Comparison of ENCODE assay signal across 25 cellular contexts in genomic region chr5:112165399-112165798, GRCh38.
DNase-seq lines count a peak whose midpoint lies in the region; ATAC-seq, FAIRE-seq and TF ChIP-seq lines count a peak whose summit lies in the region.
"Had no signal": no experiment of that assay in that cellular context is flagged by ENCODE, and none has a peak within 500 bp of the region (broad histone marks: within the 10 kb centered on the region; RNA-seq: fewer than 3 reads in every experiment).

No MANE protein-coding gene starts in this region.

- POLR2A ChIA-PET in activated CD8-positive, alpha-beta T cell treated with anti-CD3 and anti-CD28 coated beads for 36 hours (lab: Charles Lee), result interaction anchor here (1.0 to 1.4 kb wide), 2 partner anchors 10 kb away, joined by 3 to 4 read pairs; no protein-coding TSS in a partner anchor
- POLR2A ChIA-PET in activated CD8-positive, alpha-beta T cell treated with anti-CD3 and anti-CD28 coated beads, Interleukin-2, amount 10 ng/mL, durations not matched to agents 7 days and 5 days (lab: Charles Lee), result interaction anchor here (0.6 kb wide), 1 partner anchor 21 kb away, joined by 3 read pairs; no protein-coding TSS in a partner anchor

- H3K9me3 ChIP-seq in HUES6 (ENCODE audit: control insufficient read depth, insufficient read depth, low read depth, low read length), result no peaks in the 10 kb centered on the region
- no peaks in the 10 kb centered on the region for H3K9me3 ChIP-seq in astrocyte (ENCODE audit: insufficient read depth, low read depth, low read length)
- H3K9me3 ChIP-seq in smooth muscle cell (replicated peaks; ENCODE audit: low read depth), result no peaks in the 10 kb centered on the region
- H3K9me3 ChIP-seq in testis, result no peaks in the 10 kb centered on the region
- H3K9me3 ChIP-seq: BLaER1 treated with 17β-estradiol and CSF1 and Interleukin-3, amounts not matched to agents 10 nM and 100 nM; mucosa of descending colon; psoas muscle; uterus had no signal

- H3K36me3 ChIP-seq in HUES6 (ENCODE audit: control insufficient read depth, insufficient read depth, low read length), result peaks cover 50% of the 10 kb centered on the region
- H3K36me3 ChIP-seq in astrocyte (ENCODE audit: insufficient read depth, low read length), result peaks cover 41% of the 10 kb centered on the region
- H3K36me3 ChIP-seq in smooth muscle cell (ENCODE audit: low read depth), result no peaks in the 10 kb centered on the region
- no peaks in the 10 kb centered on the region for H3K36me3 ChIP-seq in testis (ENCODE audit: low read depth, missing control alignments)
- H3K36me3 ChIP-seq: uterus had no signal

- H4K20me1 ChIP-seq in astrocyte (ENCODE audit: insufficient read depth, low read length) (peaks cover 28% of the 10 kb centered on the region), smooth muscle cell (ENCODE audit: low read depth) (peaks cover 24% of the 10 kb centered on the region)

- FAIRE-seq in astrocyte (lab: Jason Lieb, UNC), result no peak
- FAIRE-seq: GM19239 had no signal

- no peaks in the 10 kb centered on the region for H3K9me3 Mint-ChIP-seq in activated CD8-positive, alpha-beta T cell treated with anti-CD3 and anti-CD28 coated beads for 36 hours
- H3K9me3 Mint-ChIP-seq in activated CD8-positive, alpha-beta T cell treated with anti-CD3 and anti-CD28 coated beads, Interleukin-2, amount 10 ng/mL, durations not matched to agents 7 days and 5 days (ENCODE audit: insufficient read depth), result no peaks in the 10 kb centered on the region
- H3K9me3 Mint-ChIP-seq in astrocyte (ENCODE audit: unreplicated experiment), result no peaks in the 10 kb centered on the region
- H3K9me3 Mint-ChIP-seq: neural progenitor cell had no signal

- no peak for DNase-seq in activated CD8-positive, alpha-beta T cell treated with anti-CD3 and anti-CD28 coated beads for 36 hours
- no peak for DNase-seq in activated CD8-positive, alpha-beta T cell treated with anti-CD3 and anti-CD28 coated beads, Interleukin-2, amount 10 ng/mL, durations not matched to agents 7 days and 5 days
- DNase-seq in astrocyte (ENCODE audit: low read depth), result no peak
- DNase-seq in smooth muscle cell (lab: John Stamatoyannopoulos, UW; ENCODE audit: unreplicated experiment), result no peak
- DNase-seq in NK-92 (lab: John Stamatoyannopoulos, UW; ENCODE audit: unreplicated experiment), result no peak
- no peak for DNase-seq in stimulated activated CD4-positive, alpha-beta T cell treated with anti-CD3 and anti-CD28 coated beads, Interleukin-12 subunit alpha, Interleukin-12 subunit beta, amount 100 ng/mL, for 4 hours
- DNase-seq in testis, result no peak
- DNase-seq: ACHN; amniotic stem cell; caudate nucleus; foreskin fibroblast; left ventricle myocardium superior; mucosa of descending colon; NCI-H1105; NCI-H2081; NCI-H524 treated with DMSO at 0.1 percent for 48 hours; psoas muscle; stimulated activated CD4-positive, alpha-beta T cell treated with anti-CD3 and anti-CD28 coated beads, Interleukin-2, amount 100 ng/mL, for 48 hours; uterus had no signal

- TF ChIP-seq CTCF in activated CD8-positive, alpha-beta T cell treated with anti-CD3 and anti-CD28 coated beads for 36 hours (IDR thresholded peaks at IDR 0.05), result no peak
- TF ChIP-seq CTCF in astrocyte (IDR thresholded peaks at IDR 0.05; ENCODE audit: insufficient read depth, low read depth, low read length) (no peak), smooth muscle cell (IDR thresholded peaks at IDR 0.05; ENCODE audit: borderline replicate concordance, insufficient read depth, poor library complexity, severe bottlenecking) (no peak), testis (IDR thresholded peaks at IDR 0.05) (no peak)

- H3F3A ChIP-seq in smooth muscle cell (ENCODE audit: low read depth), result peaks cover 28% of the 10 kb centered on the region

- H3K9ac ChIP-seq in HUES6 (ENCODE audit: low read length), result peak overlapping the region; percentile 84
- no peak overlapping the region for H3K9ac ChIP-seq in astrocyte (ENCODE audit: low read length)
- no peak overlapping the region for H3K9ac ChIP-seq in smooth muscle cell (ENCODE audit: low read depth)
- H3K9ac ChIP-seq: BLaER1 treated with 17β-estradiol and CSF1 and Interleukin-3, amounts not matched to agents 10 nM and 100 nM; neural progenitor cell had no signal

- H3K27me3 ChIP-seq in HUES6 (ENCODE audit: control insufficient read depth, insufficient read depth, low read length) (no peaks in the 10 kb centered on the region), astrocyte (ENCODE audit: insufficient read depth, low read length) (no peaks in the 10 kb centered on the region), smooth muscle cell (ENCODE audit: low read depth) (no peaks in the 10 kb centered on the region), testis (no peaks in the 10 kb centered on the region)
- H3K27me3 ChIP-seq: BLaER1 treated with 17β-estradiol and CSF1 and Interleukin-3, amounts not matched to agents 10 nM and 100 nM; neural progenitor cell; uterus had no signal

- H3K4me3 Mint-ChIP-seq in activated CD8-positive, alpha-beta T cell treated with anti-CD3 and anti-CD28 coated beads for 36 hours, result no peak overlapping the region
- no peak overlapping the region for H3K4me3 Mint-ChIP-seq in activated CD8-positive, alpha-beta T cell treated with anti-CD3 and anti-CD28 coated beads, Interleukin-2, amount 10 ng/mL, durations not matched to agents 7 days and 5 days
- no peak overlapping the region for H3K4me3 Mint-ChIP-seq in astrocyte (ENCODE audit: unreplicated experiment)
- H3K4me3 Mint-ChIP-seq: neural progenitor cell had no signal

- H2AFZ ChIP-seq in astrocyte (ENCODE audit: low read depth, low read length) (no peak overlapping the region), smooth muscle cell (ENCODE audit: low read depth) (no peak overlapping the region)
- H2AFZ ChIP-seq: neural progenitor cell had no signal

- H3K27me3 Mint-ChIP-seq in activated CD8-positive, alpha-beta T cell treated with anti-CD3 and anti-CD28 coated beads for 36 hours, result no peaks in the 10 kb centered on the region
- H3K27me3 Mint-ChIP-seq in activated CD8-positive, alpha-beta T cell treated with anti-CD3 and anti-CD28 coated beads, Interleukin-2, amount 10 ng/mL, durations not matched to agents 7 days and 5 days (ENCODE audit: low read depth), result no peaks in the 10 kb centered on the region
- H3K27me3 Mint-ChIP-seq in astrocyte (ENCODE audit: low read depth, unreplicated experiment), result no peaks in the 10 kb centered on the region

- CTCF ChIA-PET in activated CD8-positive, alpha-beta T cell treated with anti-CD3 and anti-CD28 coated beads for 36 hours (lab: Charles Lee), result interaction anchor here (1.0 to 4.4 kb wide), 4 partner anchors 10 to 634 kb away, joined by 3 to 32 read pairs (median 4); no protein-coding TSS in a partner anchor
- CTCF ChIA-PET in activated CD8-positive, alpha-beta T cell treated with anti-CD3 and anti-CD28 coated beads, Interleukin-2, amount 10 ng/mL, durations not matched to agents 7 days and 5 days (lab: Charles Lee), result interaction anchor here (0.6 to 3.0 kb wide), 4 partner anchors 9 to 802 kb away, joined by 3 to 20 read pairs (median 3); no protein-coding TSS in a partner anchor

- peaks cover 26% of the 10 kb centered on the region for H3K79me2 ChIP-seq in astrocyte (ENCODE audit: insufficient read depth, low read length)
- peaks cover 18% of the 10 kb centered on the region for H3K79me2 ChIP-seq in smooth muscle cell (ENCODE audit: low read depth)

- WGBS in smooth muscle cell (ENCODE audit: low lambda C conversion rate), result 75% methylated on average over 3 of the region's 3 CpGs
- WGBS in testis, 2 donors, result 63 to 70% methylated on average over 3 of the region's 3 CpGs

- H3K4me1 ChIP-seq in HUES6 (ENCODE audit: control insufficient read depth, insufficient read depth, low read length) (peaks cover 30% of the 10 kb centered on the region), astrocyte (ENCODE audit: insufficient read depth, low read length) (peaks cover 12% of the 10 kb centered on the region), smooth muscle cell (ENCODE audit: low read depth) (peaks cover 7% of the 10 kb centered on the region), testis (peaks cover 9% of the 10 kb centered on the region)

- peak overlapping the region; percentile 4 for H3K27ac Mint-ChIP-seq in activated CD8-positive, alpha-beta T cell treated with anti-CD3 and anti-CD28 coated beads for 36 hours
- H3K27ac Mint-ChIP-seq in activated CD8-positive, alpha-beta T cell treated with anti-CD3 and anti-CD28 coated beads, Interleukin-2, amount 10 ng/mL, durations not matched to agents 7 days and 5 days, result no peak overlapping the region
- H3K27ac Mint-ChIP-seq in astrocyte (ENCODE audit: unreplicated experiment), result peak overlapping the region; percentile 48
- H3K27ac Mint-ChIP-seq: activated T-helper 2 cell treated with anti-CD3 and anti-CD28 coated beads, Interferon-gamma antibody, Interleukin-2, Interleukin-4, amounts not matched to agents 10 μg/mL and 5 μg/mL and 100 μg/mL, durations not matched to agents 14 hours and 24 hours and 36 hours; neural progenitor cell had no signal

- H3K27ac ChIP-seq in HUES6 (ENCODE audit: low read depth, low read length), result peak overlapping the region; percentile 75
- H3K27ac ChIP-seq in astrocyte (ENCODE audit: low read depth, low read length), result no peak overlapping the region
- peak overlapping the region; percentile 14 for H3K27ac ChIP-seq in smooth muscle cell (ENCODE audit: low read depth)
- no peak overlapping the region for H3K27ac ChIP-seq in testis
- H3K27ac ChIP-seq: BLaER1 treated with 17β-estradiol and CSF1 and Interleukin-3, amounts not matched to agents 10 nM and 100 nM; psoas muscle; skin epidermis; uterus had no signal

- H3K4me2 ChIP-seq in astrocyte (ENCODE audit: low read length), result no peak overlapping the region
- H3K4me2 ChIP-seq in smooth muscle cell, result no peak overlapping the region
- H3K4me2 ChIP-seq: BLaER1 treated with 17β-estradiol and CSF1 and Interleukin-3, amounts not matched to agents 10 nM and 100 nM; neural progenitor cell had no signal

- peaks cover 25% of the 10 kb centered on the region for H3K4me1 Mint-ChIP-seq in activated CD8-positive, alpha-beta T cell treated with anti-CD3 and anti-CD28 coated beads for 36 hours (ENCODE audit: low read depth)
- peaks cover 24% of the 10 kb centered on the region for H3K4me1 Mint-ChIP-seq in activated CD8-positive, alpha-beta T cell treated with anti-CD3 and anti-CD28 coated beads, Interleukin-2, amount 10 ng/mL, durations not matched to agents 7 days and 5 days (ENCODE audit: low read depth)
- peaks cover 32% of the 10 kb centered on the region for H3K4me1 Mint-ChIP-seq in astrocyte (ENCODE audit: low read depth, unreplicated experiment)

- intact Hi-C loops in activated CD8-positive, alpha-beta T cell treated with anti-CD3 and anti-CD28 coated beads for 36 hours (cut with micrococcal nuclease), result no loop called here
- intact Hi-C loops in testis (cut with DNase I; ENCODE audit: low total_unique reads), result no loop called here

- peak overlapping the region; percentile 24; the same call in 1 of the 2 replicates for H3K4me3 ChIP-seq in HUES6 (ENCODE audit: low read depth, low read length)
- no peak overlapping the region for H3K4me3 ChIP-seq in astrocyte (ENCODE audit: insufficient read depth, low read depth, low read length)
- H3K4me3 ChIP-seq in smooth muscle cell, result no peak overlapping the region
- no peak overlapping the region for H3K4me3 ChIP-seq in testis
- H3K4me3 ChIP-seq: BLaER1 treated with 17β-estradiol and CSF1 and Interleukin-3, amounts not matched to agents 10 nM and 100 nM; mucosa of descending colon; neural progenitor cell; psoas muscle; skin epidermis; uterus had no signal

- no peak for TF ChIP-seq POLR2A in testis (IDR thresholded peaks at IDR 0.05)

- H3K36me3 Mint-ChIP-seq in activated CD8-positive, alpha-beta T cell treated with anti-CD3 and anti-CD28 coated beads for 36 hours (ENCODE audit: low read depth), result peaks cover 60% of the 10 kb centered on the region
- peaks cover 50% of the 10 kb centered on the region for H3K36me3 Mint-ChIP-seq in activated CD8-positive, alpha-beta T cell treated with anti-CD3 and anti-CD28 coated beads, Interleukin-2, amount 10 ng/mL, durations not matched to agents 7 days and 5 days (ENCODE audit: low read depth)
- peaks cover 15% of the 10 kb centered on the region for H3K36me3 Mint-ChIP-seq in astrocyte (ENCODE audit: low read depth, unreplicated experiment)

- no peak for ATAC-seq in activated CD8-positive, alpha-beta T cell treated with anti-CD3 and anti-CD28 coated beads for 36 hours
- no peak for ATAC-seq in activated CD8-positive, alpha-beta T cell treated with anti-CD3 and anti-CD28 coated beads, Interleukin-2, amount 10 ng/mL, durations not matched to agents 7 days and 5 days
- ATAC-seq: left ventricle myocardium superior, mucosa of descending colon, psoas muscle had no signal

Comparison
In these comparisons a context has a peak if more than half of its experiments do, and no peak if none do; other contexts are left out.
1. H3K27ac ChIP-seq: peak in HUES6 (single experiment) and smooth muscle cell (single experiment); none in astrocyte (single experiment) and testis (0 of 2).